Comparison of ENCODE assay signal across 12 cellular contexts in genomic region chr3:15633766-15634588, GRCh38.
DNase-seq lines count a peak whose midpoint lies in the region; ATAC-seq lines count a peak whose summit lies in the region.
"Had no signal": no experiment of that assay in that cellular context is flagged by ENCODE, and none has a peak within 500 bp of the region (broad histone marks: within the 10 kb centered on the region; RNA-seq: fewer than 3 reads in every experiment).

No MANE protein-coding gene starts in this region.

- DNase-seq in amniotic epithelial cell (ENCODE audit: low read depth) (peak; percentile 83), hippocampal formation (lab: John Stamatoyannopoulos, UW) (peak; percentile 35 to 53), NCI-H2029 treated with DMSO at 0.1 percent for 48 hours (lab: John Stamatoyannopoulos, UW) (no peak), DMS53 treated with DMSO at 0.1 percent for 48 hours (lab: John Stamatoyannopoulos, UW; ENCODE audit: unreplicated experiment) (no peak), KG1 (lab: John Stamatoyannopoulos, UW) (no peak), NCI-H2171 treated with DMSO at 0.1 percent for 48 hours (lab: John Stamatoyannopoulos, UW) (no peak)
- no peak for DNase-seq in stimulated activated naive CD8-positive, alpha-beta T cell treated with anti-CD3 and anti-CD28 coated beads, Interleukin-15, amount 100 ng/mL, for 72 hours
- DNase-seq: activated CD4-positive, alpha-beta T cell treated with anti-CD3 and anti-CD28 coated beads, Interleukin-2, amount 50 U/mL, for 4 hours; Kasumi-1; kidney had no signal

- peak overlapping the region in 1 of 2 donors; percentile 19 for H3K4me3 Mint-ChIP-seq in stimulated activated naive CD8-positive, alpha-beta T cell treated with anti-CD3 and anti-CD28 coated beads, Interleukin-15, amount 100 ng/mL, for 72 hours

- no peaks in the 10 kb centered on the region for H3K27me3 Mint-ChIP-seq in stimulated activated naive CD8-positive, alpha-beta T cell treated with anti-CD3 and anti-CD28 coated beads, Interleukin-15, amount 100 ng/mL, for 72 hours

- no peak for ATAC-seq in stimulated activated naive CD8-positive, alpha-beta T cell treated with anti-CD3 and anti-CD28 coated beads, Interleukin-15, amount 100 ng/mL, for 72 hours

- peak overlapping the region; percentile 38 to 50 for H3K27ac Mint-ChIP-seq in stimulated activated naive CD8-positive, alpha-beta T cell treated with anti-CD3 and anti-CD28 coated beads, Interleukin-15, amount 100 ng/mL, for 72 hours

- H3K9ac ChIP-seq in HUES48 (ENCODE audit: low read depth, low read length), result no peak overlapping the region; the same call in 1 of the 2 replicates

- H3K9me3 ChIP-seq in HUES48 (ENCODE audit: control insufficient read depth, insufficient read depth, low read length), result no peaks in the 10 kb centered on the region

- peaks cover 4% of the 10 kb centered on the region; the same call in 1 of the 2 replicates for H3K36me3 ChIP-seq in HUES48 (ENCODE audit: control insufficient read depth, insufficient read depth, low read length)

- H3K9me3 Mint-ChIP-seq in stimulated activated naive CD8-positive, alpha-beta T cell treated with anti-CD3 and anti-CD28 coated beads, Interleukin-15, amount 100 ng/mL, for 72 hours, result no peaks in the 10 kb centered on the region

- H3K4me1 ChIP-seq in HUES48 (ENCODE audit: control insufficient read depth, insufficient read depth, low read length), result peaks cover 64% of the 10 kb centered on the region

- peak overlapping the region; percentile 88 for H3K27ac ChIP-seq in HUES48 (ENCODE audit: low read depth, low read length)

- no peak overlapping the region for H3K4me3 ChIP-seq in HUES48 (ENCODE audit: low read depth, low read length)
- H3K4me3 ChIP-seq: coronary artery had no signal

- peaks cover 86% of the 10 kb centered on the region for H3K4me1 Mint-ChIP-seq in stimulated activated naive CD8-positive, alpha-beta T cell treated with anti-CD3 and anti-CD28 coated beads, Interleukin-15, amount 100 ng/mL, for 72 hours

- H3K27me3 ChIP-seq in HUES48 (ENCODE audit: control insufficient read depth, insufficient read depth, low read length), result no peaks in the 10 kb centered on the region

Comparison
In these comparisons a context has a peak if more than half of its experiments do, and no peak if none do; other contexts are left out.
1. DNase-seq: peak in amniotic epithelial cell (single experiment) and hippocampal formation (2 of 2); none in stimulated activated naive CD8-positive, alpha-beta T cell treated with anti-CD3 and anti-CD28 coated beads, Interleukin-15, amount 100 ng/mL, for 72 hours (0 of 2), NCI-H2029 treated with DMSO at 0.1 percent for 48 hours (single experiment), DMS53 treated with DMSO at 0.1 percent for 48 hours (single experiment), KG1 (single experiment) and NCI-H2171 treated with DMSO at 0.1 percent for 48 hours (single experiment).